Comparison of ENCODE assay signal across 13 cellular contexts in genomic region chr2:134256961-134257360, GRCh38.
"Had no signal": no experiment of that assay in that cellular context is flagged by ENCODE, and none has a peak within 500 bp of the region (broad histone marks: within the 10 kb centered on the region; RNA-seq: fewer than 3 reads in every experiment).

No MANE protein-coding gene starts in this region.

- ATAC-seq: activated T-cell treated with anti-CD3 and anti-CD28 coated beads, Interleukin-2, amount 50 U/mL, for 72 hours; body of pancreas; effector memory CD8-positive, alpha-beta T cell; left ventricle myocardium superior had no signal

- H3K36me3 ChIP-seq: thyroid gland had no signal

- H3K4me3 Mint-ChIP-seq: activated CD4-positive, alpha-beta memory T cell treated with anti-CD3 and anti-CD28 coated beads for 36 hours; activated T-cell treated with anti-CD3 and anti-CD28 coated beads, Interleukin-2, amount 50 U/mL, for 72 hours had no signal

- H3K9me3 Mint-ChIP-seq: activated CD4-positive, alpha-beta memory T cell treated with anti-CD3 and anti-CD28 coated beads for 36 hours; activated T-cell treated with anti-CD3 and anti-CD28 coated beads, Interleukin-2, amount 50 U/mL, for 72 hours; effector memory CD8-positive, alpha-beta T cell had no signal

- H3K4me3 ChIP-seq: body of pancreas, thyroid gland had no signal

- H3K27me3 Mint-ChIP-seq: activated CD4-positive, alpha-beta memory T cell treated with anti-CD3 and anti-CD28 coated beads for 36 hours; effector memory CD8-positive, alpha-beta T cell had no signal

- H3K27me3 ChIP-seq: body of pancreas, thyroid gland had no signal

- DNase-seq: activated CD4-positive, alpha-beta memory T cell treated with anti-CD3 and anti-CD28 coated beads for 36 hours; activated CD4-positive, CD25-positive, alpha-beta regulatory T cell treated with anti-CD3 and anti-CD28 coated beads, Interleukin-2, amount 50 U/mL, for 72 hours; activated naive CD4-positive, alpha-beta T cell; activated T-cell treated with anti-CD3 and anti-CD28 coated beads, Interleukin-2, amount 50 U/mL, for 72 hours; amniotic stem cell; body of pancreas; central memory CD4-positive, alpha-beta T cell; cortex of kidney; effector memory CD8-positive, alpha-beta T cell; left ventricle myocardium superior; retina; stimulated activated CD4-positive, alpha-beta T cell treated with anti-CD3 and anti-CD28 coated beads, Interleukin-4, amount 100 ng/mL, for 4 hours; thyroid gland had no signal

- H3K27ac Mint-ChIP-seq: activated CD4-positive, alpha-beta memory T cell treated with anti-CD3 and anti-CD28 coated beads for 36 hours; activated T-cell treated with anti-CD3 and anti-CD28 coated beads, Interleukin-2, amount 50 U/mL, for 72 hours had no signal
